Comparison of ENCODE assay signal across 15 cellular contexts in the genomic region with DNA sequence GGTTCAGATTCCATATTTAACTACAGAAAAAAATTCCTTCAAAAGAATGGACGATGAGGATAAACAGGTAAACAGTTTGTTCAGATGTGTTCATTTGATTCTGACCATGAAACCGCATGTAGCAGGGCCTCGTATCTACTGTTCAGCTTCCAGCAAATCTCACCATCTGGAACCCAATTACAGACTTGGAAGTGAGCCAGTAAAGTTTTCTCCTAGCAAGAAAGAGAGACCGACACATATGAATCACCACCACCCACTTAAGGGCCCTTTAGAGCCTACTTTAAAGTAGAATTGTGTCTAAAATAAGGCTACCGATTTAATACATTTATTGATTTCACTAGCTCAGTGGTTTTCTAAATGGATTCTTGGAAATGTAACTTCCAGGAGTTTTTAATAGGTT.
DNase-seq lines count a peak whose midpoint lies in the region; ATAC-seq, FAIRE-seq and TF ChIP-seq lines count a peak whose summit lies in the region.
"Had no signal": no experiment of that assay in that cellular context is flagged by ENCODE, and none has a peak within 500 bp of the region (broad histone marks: within the 10 kb centered on the region; RNA-seq: fewer than 3 reads in every experiment).

No MANE protein-coding gene starts in this region.

- POLR2A ChIA-PET in A673 (lab: Charles Lee; ENCODE audit: low non-redundant PET): no interaction called here

- H3K9me3 ChIP-seq in A673 (ENCODE audit: low read depth, low read length, poor library complexity, severe bottlenecking): no peaks in the 10 kb centered on the region
- no peaks in the 10 kb centered on the region for H3K9me3 ChIP-seq in fibroblast of lung (ENCODE audit: control insufficient read depth, insufficient read depth, low read depth, low read length)
- no peaks in the 10 kb centered on the region for H3K9me3 ChIP-seq in body of pancreas
- H3K9me3 ChIP-seq: gastroesophageal sphincter had no signal

- FAIRE-seq in RCC 7860 (lab: Jason Lieb, UNC): peak; percentile 55

- H4K20me1 ChIP-seq in fibroblast of lung (ENCODE audit: control insufficient read depth, extremely low read depth, insufficient read depth, low read length): no peaks in the 10 kb centered on the region

- H3K79me2 ChIP-seq in fibroblast of lung (ENCODE audit: control insufficient read depth, insufficient read depth, low read length): no peaks in the 10 kb centered on the region

- H2AFZ ChIP-seq in fibroblast of lung (ENCODE audit: low read length): no peak overlapping the region

- CTCF ChIA-PET in A673 (lab: Charles Lee): no interaction called here

- DNase-seq in A673 (ENCODE audit: low spot score) (peak; percentile 58), HT-29 (ENCODE audit: low spot score) (peak; percentile 42), RCC 7860 (ENCODE audit: low spot score) (no peak), fibroblast of lung (ENCODE audit: low read depth in 2 of 2) (peak; percentile 78 to 87), body of pancreas (no peak)
- no peak for DNase-seq in activated CD4-positive, alpha-beta T cell treated with anti-CD3 and anti-CD28 coated beads, Interleukin-2, amount 50 U/mL, for 48 hours
- DNase-seq in activated CD8-positive, alpha-beta memory T cell treated with anti-CD3 and anti-CD28 coated beads, Interleukin-2, amount 50 U/mL, for 48 hours: no peak
- DNase-seq: ACHN; activated CD4-positive, alpha-beta T cell treated with anti-CD3 and anti-CD28 coated beads for 4 hours; DMS53; NCI-H1105 treated with DMSO at 0.1 percent for 48 hours; T-helper 17 cell had no signal

- H3K27me3 ChIP-seq in A673 (replicated peaks; ENCODE audit: insufficient read depth, low read depth, low read length, poor library complexity): peaks cover 26% of the 10 kb centered on the region
- H3K27me3 ChIP-seq in fibroblast of lung (ENCODE audit: control insufficient read depth, insufficient read depth, low read length): no peaks in the 10 kb centered on the region
- no peaks in the 10 kb centered on the region for H3K27me3 ChIP-seq in body of pancreas
- H3K27me3 ChIP-seq: gastroesophageal sphincter had no signal

- H3K36me3 ChIP-seq in A673 (ENCODE audit: insufficient read depth, low read length, poor library complexity, severe bottlenecking) (no peaks in the 10 kb centered on the region), fibroblast of lung (ENCODE audit: control insufficient read depth, insufficient read depth, low read length) (no peaks in the 10 kb centered on the region), body of pancreas (replicated peaks in 1 of 2; ENCODE audit: insufficient read depth in 1 of 2, low read depth in 2 of 2) (no peaks in the 10 kb centered on the region)
- H3K36me3 ChIP-seq: gastroesophageal sphincter had no signal

- H3K4me2 ChIP-seq in fibroblast of lung (ENCODE audit: extremely low read depth, insufficient read depth, low read length): peak overlapping the region; percentile 5

- no peak overlapping the region for H3K9ac ChIP-seq in fibroblast of lung (ENCODE audit: insufficient read depth, low read length)

- no peak overlapping the region for H3K4me3 ChIP-seq in A673 (ENCODE audit: low read depth, low read length, poor library complexity, severe bottlenecking)
- no peak overlapping the region for H3K4me3 ChIP-seq in fibroblast of lung (replicated peaks in 1 of 4; ENCODE audit: control extremely low read depth in 1 of 4, insufficient read depth in 1 of 4, low read depth in 3 of 4, low read length in 4 of 4)
- H3K4me3 ChIP-seq in body of pancreas: no peak overlapping the region
- H3K4me3 ChIP-seq: gastroesophageal sphincter, lung had no signal

- BruUV-seq in A673 (replicated peaks; lab: Mats Ljungman, UMichigan): no TSS peak

- intact Hi-C loops in A673 (cut with micrococcal nuclease; ENCODE audit: unreplicated experiment) (no loop called here), body of pancreas (cut with DNase I) (no loop called here)

- H3K27ac ChIP-seq in A673 (ENCODE audit: low read depth, low read length, poor library complexity, severe bottlenecking) (no peak overlapping the region), fibroblast of lung (ENCODE audit: insufficient read depth, low read length) (no peak overlapping the region), body of pancreas (no peak overlapping the region)
- H3K27ac ChIP-seq: gastroesophageal sphincter had no signal

- H3K4me1 ChIP-seq in A673 (ENCODE audit: insufficient read depth, low read length, poor library complexity, severe bottlenecking) (no peaks in the 10 kb centered on the region), fibroblast of lung (ENCODE audit: control insufficient read depth, extremely low read depth, insufficient read depth, low read length) (no peaks in the 10 kb centered on the region), body of pancreas (no peaks in the 10 kb centered on the region)
- H3K4me1 ChIP-seq: gastroesophageal sphincter had no signal

- WGBS in body of pancreas, 2 donors: 43 to 77% methylated on average over 5 of the region's 5 CpGs

- ATAC-seq in body of pancreas (no peak), HG03521 (IDR thresholded peaks at IDR 0.05; ENCODE audit: unreplicated experiment) (no peak)
- ATAC-seq: gastroesophageal sphincter, T-helper 17 cell had no signal

- TF ChIP-seq CTCF in A673 (conservative IDR thresholded peaks at IDR 0.05; ENCODE audit: low read depth, low read length) (no peak), fibroblast of lung (conservative IDR thresholded peaks at IDR 0.05 in 1 of 2, IDR thresholded peaks at IDR 0.05 in 1 of 2; ENCODE audit: low read depth in 1 of 2, low read length in 2 of 2) (no peak), body of pancreas (IDR thresholded peaks at IDR 0.05) (no peak)

- no peak for TF ChIP-seq POLR2A in body of pancreas (IDR thresholded peaks at IDR 0.05)

Comparison
In these comparisons a context has a peak if more than half of its experiments do, and no peak if none do; other contexts are left out.
1. DNase-seq: peak in A673 (single experiment), HT-29 (single experiment) and fibroblast of lung (2 of 2); none in RCC 7860 (single experiment), body of pancreas (0 of 4), activated CD4-positive, alpha-beta T cell treated with anti-CD3 and anti-CD28 coated beads, Interleukin-2, amount 50 U/mL, for 48 hours (0 of 2) and activated CD8-positive, alpha-beta memory T cell treated with anti-CD3 and anti-CD28 coated beads, Interleukin-2, amount 50 U/mL, for 48 hours (single experiment).